ENCODE assay signal across 13 cellular contexts in the genomic region with DNA sequence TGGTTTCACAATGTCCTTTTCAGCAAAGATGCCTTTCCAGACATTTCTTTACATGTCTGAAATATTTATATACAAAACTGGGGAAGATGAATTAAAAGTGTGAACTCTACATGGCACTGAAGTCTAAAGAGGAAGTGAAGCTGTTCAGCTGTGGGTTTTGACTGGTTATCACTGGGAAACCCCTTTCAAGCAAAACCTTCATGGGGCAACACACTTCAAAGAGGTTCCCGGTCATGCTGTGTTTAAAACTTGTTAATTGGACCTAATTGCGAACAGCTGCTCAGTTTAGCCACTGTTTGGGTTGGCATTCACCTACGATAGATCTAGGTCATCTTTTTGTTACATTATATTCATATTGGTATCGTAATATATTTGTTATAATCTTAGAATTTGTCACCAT. TPM values are rescaled to one million over a fixed set of nuclear protein-coding genes. Genes with fewer than 3 reads are reported as not detected.
DNase-seq lines count a peak whose midpoint lies in the region; ATAC-seq and TF ChIP-seq lines count a peak whose summit lies in the region.
"Had no signal": no experiment of that assay in that cellular context is flagged by ENCODE, and none has a peak within 500 bp of the region (broad histone marks: within the 10 kb centered on the region; RNA-seq: fewer than 3 reads in every experiment).

No MANE protein-coding gene starts in this region.

- no peaks in the 10 kb centered on the region for H3K9me3 ChIP-seq in mammary epithelial cell (replicated peaks; ENCODE audit: insufficient read depth, low read length)

- no peaks in the 10 kb centered on the region for H3K79me2 ChIP-seq in mammary epithelial cell (ENCODE audit: insufficient read depth, low read length)

- BruUV-seq in mammary epithelial cell (replicated peaks; lab: Mats Ljungman, UMichigan): no TSS peak

- no peaks in the 10 kb centered on the region for H3K36me3 ChIP-seq in mammary epithelial cell (ENCODE audit: insufficient read depth, low read length)

- no peak overlapping the region for H3K4me3 ChIP-seq in mammary epithelial cell (replicated peaks in 1 of 3; ENCODE audit: insufficient read depth in 1 of 3, low read depth in 2 of 3, low read length in 3 of 3)
- H3K4me3 ChIP-seq: smooth muscle cell had no signal

- intact Hi-C loops in mammary epithelial cell (cut with micrococcal nuclease): no loop called here

- H3K27me3 ChIP-seq in mammary epithelial cell (ENCODE audit: insufficient read depth, low read length): no peaks in the 10 kb centered on the region

- no peak for DNase-seq in stimulated activated naive CD4-positive, alpha-beta T cell treated with Interleukin-2 at 50 U/mL for 16 hours (lab: John Stamatoyannopoulos, UW)
- no peak for DNase-seq in mammary epithelial cell
- no peak for DNase-seq in ureter (ENCODE audit: low spot score)
- DNase-seq in LoVo (ENCODE audit: low spot score): no peak
- DNase-seq: activated T-cell treated with anti-CD3 and anti-CD28 coated beads, Interleukin-2, amount 50 U/mL, for 24 hours; central memory CD4-positive, alpha-beta T cell; DND-41; stimulated activated naive CD8-positive, alpha-beta T cell treated with anti-CD3 and anti-CD28 coated beads, Interleukin-15, amount 100 ng/mL, for 72 hours had no signal

- in situ Hi-C loops in mammary epithelial cell (cut with MboI; ENCODE audit: low sequenced_read_pairs in 2 of 2): no loop called here

- H3K4me2 ChIP-seq in mammary epithelial cell (ENCODE audit: insufficient read depth, low read depth, low read length): no peak overlapping the region
- H3K4me2 ChIP-seq: smooth muscle cell had no signal

- no peak overlapping the region for H2AFZ ChIP-seq in mammary epithelial cell (ENCODE audit: low read depth, low read length)

- no peak overlapping the region for H3K9ac ChIP-seq in mammary epithelial cell (ENCODE audit: insufficient read depth, low read length)

- TF ChIP-seq CTCF in mammary epithelial cell (conservative IDR thresholded peaks at IDR 0.05 in 1 of 2, IDR thresholded peaks at IDR 0.05 in 1 of 2; ENCODE audit: extremely low read depth in 1 of 2, insufficient read depth in 1 of 2, low read depth in 1 of 2, low read length in 2 of 2): no peak

- CTCF ChIA-PET in mammary epithelial cell (lab: Charles Lee; ENCODE audit: low non-redundant PET): no interaction called here

- ATAC-seq in GM19324 (IDR thresholded peaks at IDR 0.05; ENCODE audit: low FRiP score, unreplicated experiment) (peak; percentile 83), HG02763 (IDR thresholded peaks at IDR 0.05; ENCODE audit: unreplicated experiment) (peak; percentile 97), HG03565 (IDR thresholded peaks at IDR 0.05; ENCODE audit: unreplicated experiment) (peak; percentile 97)
- ATAC-seq: stimulated activated naive CD8-positive, alpha-beta T cell treated with anti-CD3 and anti-CD28 coated beads, Interleukin-15, amount 100 ng/mL, for 72 hours had no signal

- H3K27ac ChIP-seq in mammary epithelial cell (ENCODE audit: insufficient read depth, low read depth, low read length): no peak overlapping the region

- no peaks in the 10 kb centered on the region for H4K20me1 ChIP-seq in mammary epithelial cell (ENCODE audit: insufficient read depth, low read length)

- 99% methylated on average over 4 of the region's 4 CpGs for WGBS in mammary epithelial cell (ENCODE audit: low coverage, missing lambda C conversion rate)

- no peaks in the 10 kb centered on the region for H3K4me1 ChIP-seq in mammary epithelial cell (ENCODE audit: insufficient read depth, low read length)

- dilution Hi-C loops in mammary epithelial cell (cut with HindIII; ENCODE audit: low sequenced_read_pairs): no loop called here

RNA-seq across cellular contexts. Expression of a gene that starts 20.0 kb away (rescaled TPM):
- total RNA-seq in mammary epithelial cell: 1 to 10 TPM in 1 of 2 donors, under 1 TPM in 1; 0.17 to 1.3 TPM
- polyA plus RNA-seq in mammary epithelial cell: 0.79 TPM
- not detected for polyA minus RNA-seq in mammary epithelial cell
- total RNA-seq in ureter: not detected
- total RNA-seq: T-helper 2 cell treated with Interferon-gamma antibody and Interleukin-4, amounts not matched to agents 100 ng/mL and 5 ng/mL, for 36 hours had no signal
